Comparison of ENCODE assay signal across 1 cellular context in the genomic region with DNA sequence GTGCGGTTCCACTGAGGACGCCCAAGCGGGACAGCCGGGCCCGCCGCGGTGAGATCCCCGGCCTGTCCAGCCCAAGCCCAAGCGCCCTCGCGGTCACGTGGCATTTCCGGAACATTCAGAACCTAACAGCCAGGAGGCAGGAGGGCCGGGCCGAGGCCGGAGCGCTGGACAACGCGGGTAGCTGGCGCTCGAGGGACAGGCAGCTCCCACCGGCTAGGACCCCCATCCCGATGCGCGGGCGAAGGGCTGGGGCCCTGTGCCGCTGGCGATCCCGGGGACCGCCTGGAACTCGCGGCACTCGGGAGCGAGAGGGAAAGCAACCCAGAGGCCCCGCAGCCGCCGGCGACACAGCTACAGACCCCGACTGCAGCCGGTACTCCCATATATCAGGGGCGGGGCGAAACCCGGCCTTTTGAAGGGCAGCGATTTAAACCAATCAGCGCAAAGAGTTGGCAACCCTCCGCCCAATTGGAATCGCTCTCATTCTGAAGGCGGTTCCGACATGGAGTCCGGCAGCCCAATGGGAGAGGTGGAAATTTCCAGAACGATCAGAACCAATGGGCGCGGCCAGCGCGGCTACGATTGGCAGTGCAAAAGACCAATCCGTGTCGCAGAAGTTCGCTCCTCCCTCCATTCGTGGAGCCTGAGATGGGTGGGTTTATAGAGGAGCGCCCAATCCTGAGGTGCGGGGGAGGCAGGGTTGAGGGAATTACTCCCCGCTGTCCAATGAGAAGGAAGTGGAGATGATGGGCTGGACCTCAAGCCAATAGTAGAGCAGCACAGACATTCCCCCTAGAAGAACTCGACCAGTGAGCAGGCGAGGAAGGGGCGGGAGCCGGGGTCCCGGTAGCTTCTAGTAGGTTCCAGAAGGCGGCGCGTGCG.
TF ChIP-seq lines count a peak whose summit lies in the region.

A gene (plus strand): TSS at position 849 of the 882 bp plus-strand sequence. CDS start 91 bp downstream, outside the sequence.

TF ChIP-seq in K562, 482 proteins besides CTCF, POLR2A, EP300 and RAD21 (continued from another document):
- TF ChIP-seq, protein P1, sequence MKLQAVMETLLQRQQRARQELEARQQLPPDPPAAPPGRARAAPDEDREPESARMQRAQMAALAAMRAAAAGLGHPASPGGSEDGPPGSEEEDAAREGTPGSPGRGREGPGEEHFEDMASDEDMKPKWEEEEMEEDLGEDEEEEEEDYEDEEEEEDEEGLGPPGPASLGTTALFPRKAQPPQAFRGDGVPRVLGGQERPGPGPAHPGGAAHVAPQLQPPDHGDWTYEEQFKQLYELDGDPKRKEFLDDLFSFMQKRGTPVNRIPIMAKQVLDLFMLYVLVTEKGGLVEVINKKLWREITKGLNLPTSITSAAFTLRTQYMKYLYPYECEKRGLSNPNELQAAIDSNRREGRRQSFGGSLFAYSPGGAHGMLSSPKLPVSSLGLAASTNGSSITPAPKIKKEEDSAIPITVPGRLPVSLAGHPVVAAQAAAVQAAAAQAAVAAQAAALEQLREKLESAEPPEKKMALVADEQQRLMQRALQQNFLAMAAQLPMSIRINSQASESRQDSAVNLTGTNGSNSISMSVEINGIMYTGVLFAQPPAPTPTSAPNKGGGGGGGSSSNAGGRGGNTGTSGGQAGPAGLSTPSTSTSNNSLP (IDR thresholded peaks at IDR 0.05; ENCODE audit: borderline replicate concordance, low read depth, low read length) = peak; percentile 95
- TF ChIP-seq, protein P2, sequence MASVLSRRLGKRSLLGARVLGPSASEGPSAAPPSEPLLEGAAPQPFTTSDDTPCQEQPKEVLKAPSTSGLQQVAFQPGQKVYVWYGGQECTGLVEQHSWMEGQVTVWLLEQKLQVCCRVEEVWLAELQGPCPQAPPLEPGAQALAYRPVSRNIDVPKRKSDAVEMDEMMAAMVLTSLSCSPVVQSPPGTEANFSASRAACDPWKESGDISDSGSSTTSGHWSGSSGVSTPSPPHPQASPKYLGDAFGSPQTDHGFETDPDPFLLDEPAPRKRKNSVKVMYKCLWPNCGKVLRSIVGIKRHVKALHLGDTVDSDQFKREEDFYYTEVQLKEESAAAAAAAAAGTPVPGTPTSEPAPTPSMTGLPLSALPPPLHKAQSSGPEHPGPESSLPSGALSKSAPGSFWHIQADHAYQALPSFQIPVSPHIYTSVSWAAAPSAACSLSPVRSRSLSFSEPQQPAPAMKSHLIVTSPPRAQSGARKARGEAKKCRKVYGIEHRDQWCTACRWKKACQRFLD (CRISPR knock-in tag; IDR thresholded peaks at IDR 0.05) = peak; percentile 97
